In the genomic region with DNA sequence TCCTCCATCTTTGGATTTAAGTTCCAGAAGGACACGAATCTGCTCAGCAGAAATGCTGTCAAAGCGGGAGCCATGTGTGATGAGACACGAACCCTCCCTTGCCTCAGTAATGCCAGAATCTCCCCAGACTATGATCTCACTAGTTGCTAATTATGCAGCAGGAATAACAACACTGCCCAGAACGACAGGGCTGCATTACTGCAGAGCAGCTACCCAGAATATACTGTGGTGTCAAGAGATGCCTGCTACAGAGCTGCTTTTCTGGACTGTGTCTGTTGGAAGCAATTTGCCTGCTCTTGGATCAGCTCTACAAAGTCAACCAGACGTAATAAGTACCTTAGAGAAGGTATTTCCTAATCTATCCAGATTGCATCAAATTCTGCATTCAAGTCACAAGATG, we compare ENCODE assay signal across 14 cellular contexts. TPM values are rescaled to one million over a fixed set of nuclear protein-coding genes. Genes with fewer than 3 reads are reported as not detected.
DNase-seq lines count a peak whose midpoint lies in the region; ATAC-seq and TF ChIP-seq lines count a peak whose summit lies in the region.
"Had no signal": no experiment of that assay in that cellular context is flagged by ENCODE, and none has a peak within 500 bp of the region (broad histone marks: within the 10 kb centered on the region; RNA-seq: fewer than 3 reads in every experiment).

No MANE protein-coding gene starts in this region.

- TF ChIP-seq EP300 in stomach (IDR thresholded peaks at IDR 0.05): no peak

- H3K9me3 Mint-ChIP-seq in endothelial cell (ENCODE audit: unreplicated experiment): no peaks in the 10 kb centered on the region
- no peaks in the 10 kb centered on the region for H3K9me3 Mint-ChIP-seq in activated naive CD4-positive, alpha-beta T cell treated with anti-CD3 and anti-CD28 coated beads, Interleukin-2, amount 50 U/mL, for 72 hours
- no peaks in the 10 kb centered on the region for H3K9me3 Mint-ChIP-seq in activated T-cell treated with anti-CD3 and anti-CD28 coated beads, Interleukin-2, amount 50 U/mL, for 72 hours
- H3K9me3 Mint-ChIP-seq: activated naive CD4-positive, alpha-beta T cell treated with anti-CD3 and anti-CD28 coated beads, Interleukin-2, amount 10 ng/mL, durations not matched to agents 7 days and 5 days; effector memory CD8-positive, alpha-beta T cell; T-helper 1 cell treated with Interleukin-12 subunit alpha and Interleukin-12 subunit beta and Interleukin-4 antibody, amounts not matched to agents 30 μg/mL and 1 μg/mL, for 36 hours had no signal

- H3K27me3 ChIP-seq in SJCRH30 (no peaks in the 10 kb centered on the region), stomach (no peaks in the 10 kb centered on the region)

- no peak for ATAC-seq in activated naive CD4-positive, alpha-beta T cell treated with anti-CD3 and anti-CD28 coated beads, Interleukin-2, amount 50 U/mL, for 72 hours
- no peak for ATAC-seq in GM21737 (IDR thresholded peaks at IDR 0.05; ENCODE audit: unreplicated experiment)
- no peak for ATAC-seq in HG03520 (IDR thresholded peaks at IDR 0.05; ENCODE audit: unreplicated experiment)
- no peak for ATAC-seq in activated T-cell treated with anti-CD3 and anti-CD28 coated beads, Interleukin-2, amount 50 U/mL, for 72 hours (replicated peaks in 1 of 2)
- ATAC-seq: effector memory CD8-positive, alpha-beta T cell had no signal

- H3K27me3 Mint-ChIP-seq in endothelial cell (ENCODE audit: unreplicated experiment): peaks cover 9% of the 10 kb centered on the region
- no peaks in the 10 kb centered on the region for H3K27me3 Mint-ChIP-seq in activated T-cell treated with anti-CD3 and anti-CD28 coated beads, Interleukin-2, amount 50 U/mL, for 72 hours (ENCODE audit: low read depth)
- H3K27me3 Mint-ChIP-seq: activated naive CD4-positive, alpha-beta T cell treated with anti-CD3 and anti-CD28 coated beads, Interleukin-2, amount 10 ng/mL, durations not matched to agents 7 days and 5 days; effector memory CD8-positive, alpha-beta T cell had no signal

- peak; percentile 32 to 42 for DNase-seq in SJCRH30
- no peak for DNase-seq in endothelial cell (ENCODE audit: low spot score)
- peak; percentile 23 for DNase-seq in left kidney (ENCODE audit: low read depth, low spot score)
- no peak for DNase-seq in stomach
- no peak for DNase-seq in activated naive CD4-positive, alpha-beta T cell treated with anti-CD3 and anti-CD28 coated beads, Interleukin-2, amount 50 U/mL, for 72 hours (ENCODE audit: low spot score in 2 of 2)
- DNase-seq in activated T-cell treated with anti-CD3 and anti-CD28 coated beads, Interleukin-2, amount 50 U/mL, for 72 hours: no peak
- DNase-seq: activated CD4-positive, alpha-beta T cell treated with anti-CD3 and anti-CD28 coated beads, Interleukin-2, amount 50 U/mL, for 48 hours; activated naive CD4-positive, alpha-beta T cell treated with anti-CD3 and anti-CD28 coated beads, Interleukin-2, amount 10 ng/mL, durations not matched to agents 7 days and 5 days; effector memory CD8-positive, alpha-beta T cell; Kasumi-1; NCI-H2081 treated with DMSO at 0.1 percent for 48 hours had no signal

- TF ChIP-seq POLR2A in stomach (IDR thresholded peaks at IDR 0.05): no peak

- no peak overlapping the region for H3K4me3 Mint-ChIP-seq in endothelial cell (ENCODE audit: unreplicated experiment)
- H3K4me3 Mint-ChIP-seq in activated T-cell treated with anti-CD3 and anti-CD28 coated beads, Interleukin-2, amount 50 U/mL, for 72 hours: no peak overlapping the region
- H3K4me3 Mint-ChIP-seq: activated naive CD4-positive, alpha-beta T cell treated with anti-CD3 and anti-CD28 coated beads, Interleukin-2, amount 10 ng/mL, durations not matched to agents 7 days and 5 days; effector memory CD8-positive, alpha-beta T cell; T-helper 1 cell treated with Interleukin-12 subunit alpha and Interleukin-12 subunit beta and Interleukin-4 antibody, amounts not matched to agents 30 μg/mL and 1 μg/mL, for 36 hours had no signal

- peaks cover 55% of the 10 kb centered on the region for H3K4me1 Mint-ChIP-seq in endothelial cell (ENCODE audit: unreplicated experiment)
- H3K4me1 Mint-ChIP-seq in activated T-cell treated with anti-CD3 and anti-CD28 coated beads, Interleukin-2, amount 50 U/mL, for 72 hours (ENCODE audit: low read depth): peaks cover 37% of the 10 kb centered on the region

- peaks cover 65% of the 10 kb centered on the region for H3K4me1 ChIP-seq in SJCRH30
- peaks cover 8 to 59% (median 29%) of the 10 kb centered on the region in 4 donors for H3K4me1 ChIP-seq in stomach

- peak overlapping the region; percentile 0 for H3K27ac Mint-ChIP-seq in endothelial cell (ENCODE audit: unreplicated experiment)
- H3K27ac Mint-ChIP-seq in activated naive CD4-positive, alpha-beta T cell treated with anti-CD3 and anti-CD28 coated beads, Interleukin-2, amount 50 U/mL, for 72 hours: no peak overlapping the region
- H3K27ac Mint-ChIP-seq in activated T-cell treated with anti-CD3 and anti-CD28 coated beads, Interleukin-2, amount 50 U/mL, for 72 hours: no peak overlapping the region
- H3K27ac Mint-ChIP-seq: activated naive CD4-positive, alpha-beta T cell treated with anti-CD3 and anti-CD28 coated beads, Interleukin-2, amount 10 ng/mL, durations not matched to agents 7 days and 5 days; effector memory CD8-positive, alpha-beta T cell; T-helper 1 cell treated with Interleukin-12 subunit alpha and Interleukin-12 subunit beta and Interleukin-4 antibody, amounts not matched to agents 30 μg/mL and 1 μg/mL, for 36 hours had no signal

- no peak for TF ChIP-seq CTCF in endothelial cell (IDR thresholded peaks at IDR 0.05; ENCODE audit: unreplicated experiment)
- no peak for TF ChIP-seq CTCF in stomach (IDR thresholded peaks at IDR 0.05)

- no peaks in the 10 kb centered on the region for H3K9me3 ChIP-seq in SJCRH30 (replicated peaks)
- no peaks in the 10 kb centered on the region for H3K9me3 ChIP-seq in stomach

- H3K27ac ChIP-seq in SJCRH30 (peak overlapping the region; percentile 10), stomach (peak overlapping the region in 3 of 5 donors; percentile 10 to 27 (median 12))

- H3K36me3 ChIP-seq in SJCRH30 (peaks cover 32% of the 10 kb centered on the region), stomach (peaks cover 10 to 25% (median 20%) of the 10 kb centered on the region in 4 donors)

- WGBS in stomach, 5 donors: 51 to 65% (median 61%) methylated on average over 5 of the region's 5 CpGs

- intact Hi-C loops in stomach (cut with DNase I; ENCODE audit: low total_unique reads): no loop called here

- H3K4me3 ChIP-seq in SJCRH30 (no peak overlapping the region), stomach (no peak overlapping the region)

- peaks cover 21% of the 10 kb centered on the region for H3K36me3 Mint-ChIP-seq in endothelial cell (ENCODE audit: low read depth, unreplicated experiment)
- peaks cover 5 to 7% of the 10 kb centered on the region in 2 donors for H3K36me3 Mint-ChIP-seq in activated naive CD4-positive, alpha-beta T cell treated with anti-CD3 and anti-CD28 coated beads, Interleukin-2, amount 50 U/mL, for 72 hours
- H3K36me3 Mint-ChIP-seq in activated T-cell treated with anti-CD3 and anti-CD28 coated beads, Interleukin-2, amount 50 U/mL, for 72 hours (ENCODE audit: insufficient read depth in 2 of 2): peaks cover 6% of the 10 kb centered on the region in 2 donors

RNA-seq across cellular contexts. Expression of a gene that starts 5.5 kb away (rescaled TPM):
- total RNA-seq in SJCRH30 (2014; rRNA removed; shearing (Covaris generic)): 85.3 and 92.5 TPM in 2 replicates
- total RNA-seq in endothelial cell (ENCODE audit: unreplicated experiment) (112 TPM), stomach (100 to 1,000 TPM in 1 of 5 donors, 10 to 100 TPM in 4; 12.5 to 117 (median 22.9) TPM)
- polyA plus RNA-seq in stomach: 1 to 10 TPM; 6.0 to 8.8 (median 6.9) TPM
- total RNA-seq in activated naive CD4-positive, alpha-beta T cell treated with anti-CD3 and anti-CD28 coated beads, Interleukin-2, amount 50 U/mL, for 72 hours: 10 to 100 TPM; 12.0 to 15.0 TPM
- total RNA-seq in activated T-cell treated with anti-CD3 and anti-CD28 coated beads, Interleukin-2, amount 50 U/mL, for 72 hours: 10 to 100 TPM; 30.6 to 33.4 TPM

RNA-seq across cellular contexts. Expression of a gene that starts 29.8 kb away (rescaled TPM):
- 40.8 and 53.4 TPM in 2 replicates for total RNA-seq in SJCRH30 (2014; rRNA removed; shearing (Covaris generic))
- total RNA-seq in endothelial cell (ENCODE audit: unreplicated experiment): 32.8 TPM
- total RNA-seq in stomach: 100 to 1,000 TPM in 2 of 5 donors, 10 to 100 TPM in 3; 33.6 to 527 (median 92.9) TPM
- polyA plus RNA-seq in stomach: 10 to 100 TPM; 41.8 to 79.4 (median 70.6) TPM
- total RNA-seq in activated naive CD4-positive, alpha-beta T cell treated with anti-CD3 and anti-CD28 coated beads, Interleukin-2, amount 50 U/mL, for 72 hours: 100 to 1,000 TPM in 1 of 2 donors, 10 to 100 TPM in 1; 91.0 to 124 TPM
- total RNA-seq in activated T-cell treated with anti-CD3 and anti-CD28 coated beads, Interleukin-2, amount 50 U/mL, for 72 hours: 100 to 1,000 TPM; 120 to 129 TPM

RNA-seq across cellular contexts. Expression of a gene that starts 51.7 kb away (rescaled TPM):
- total RNA-seq in SJCRH30 (2014; rRNA removed; shearing (Covaris generic)): 76.4 and 78.5 TPM in 2 replicates
- 47.3 TPM for total RNA-seq in endothelial cell (ENCODE audit: unreplicated experiment)
- total RNA-seq in stomach: 100 to 1,000 TPM in 2 of 5 donors, 10 to 100 TPM in 3; 29.0 to 348 (median 94.2) TPM
- polyA plus RNA-seq in stomach: 10 to 100 TPM in 2 of 3 donors, 1 to 10 TPM in 1; 5.0 to 15.9 (median 10.3) TPM
- total RNA-seq in activated naive CD4-positive, alpha-beta T cell treated with anti-CD3 and anti-CD28 coated beads, Interleukin-2, amount 50 U/mL, for 72 hours: 10 to 100 TPM; 34.4 to 38.4 TPM
- 10 to 100 TPM; 44.8 to 54.5 TPM for total RNA-seq in activated T-cell treated with anti-CD3 and anti-CD28 coated beads, Interleukin-2, amount 50 U/mL, for 72 hours

Comparison
In these comparisons a context has a peak if more than half of its experiments do, and no peak if none do; other contexts are left out.
1. DNase-seq: peak in SJCRH30 (2 of 2) and left kidney (single experiment); none in endothelial cell (single experiment), stomach (single experiment), activated naive CD4-positive, alpha-beta T cell treated with anti-CD3 and anti-CD28 coated beads, Interleukin-2, amount 50 U/mL, for 72 hours (0 of 2) and activated T-cell treated with anti-CD3 and anti-CD28 coated beads, Interleukin-2, amount 50 U/mL, for 72 hours (0 of 2).